In genomic region chr1:27869719-27870085, GRCh38 we compare ENCODE assay signal across 1 cellular context.
TF ChIP-seq lines count a peak whose summit lies in the region.

No MANE protein-coding gene starts in this region.

TF ChIP-seq in H1, 55 proteins besides CTCF, POLR2A, EP300 and RAD21:
- no peak for TF ChIP-seq EZH2 (IDR thresholded peaks at IDR 0.05; ENCODE audit: low read depth, low read length, severe bottlenecking)
- TF ChIP-seq EGR1 (IDR thresholded peaks at IDR 0.05; ENCODE audit: borderline replicate concordance, low read depth, low read length), result no peak
- no peak for TF ChIP-seq ATF2 (IDR thresholded peaks at IDR 0.05; ENCODE audit: low read length)
- TF ChIP-seq KDM1A (IDR thresholded peaks at IDR 0.05; ENCODE audit: borderline replicate concordance, low read length), result peak; percentile 61; the same call in 1 of the 2 replicates
